In genomic region chr6:32190946-32191677, GRCh38 we compare ENCODE assay signal across 9 cellular contexts. TPM values are rescaled to one million over a fixed set of nuclear protein-coding genes. Genes with fewer than 3 reads are reported as not detected.
DNase-seq lines count a peak whose midpoint lies in the region; ATAC-seq, FAIRE-seq and TF ChIP-seq lines count a peak whose summit lies in the region.
"Had no signal": no experiment of that assay in that cellular context is flagged by ENCODE, and none has a peak within 500 bp of the region (broad histone marks: within the 10 kb centered on the region; RNA-seq: fewer than 3 reads in every experiment).

No MANE protein-coding gene starts in this region.

- H3K4me3 Mint-ChIP-seq in stimulated activated naive CD8-positive, alpha-beta T cell treated with anti-CD3 and anti-CD28 coated beads, Interleukin-15, Interleukin-2, amounts not matched to agents 100 ng/mL and 50 ng/mL, for 24 hours = peak overlapping the region; percentile 94
- H3K4me3 Mint-ChIP-seq in naive B cell = peak overlapping the region; percentile 94 to 99 (median 98)

- H3K27me3 Mint-ChIP-seq in stimulated activated naive CD8-positive, alpha-beta T cell treated with anti-CD3 and anti-CD28 coated beads, Interleukin-15, Interleukin-2, amounts not matched to agents 100 ng/mL and 50 ng/mL, for 24 hours = no peaks in the 10 kb centered on the region
- H3K27me3 Mint-ChIP-seq in naive B cell = no peaks in the 10 kb centered on the region

- no peak for FAIRE-seq in bronchial epithelial cell (lab: Jason Lieb, UNC)

- H3K27me3 ChIP-seq in bronchial epithelial cell (ENCODE audit: control insufficient read depth, insufficient read depth, low read length) = no peaks in the 10 kb centered on the region
- H3K27me3 ChIP-seq: foreskin keratinocyte had no signal

- DNase-seq in stimulated activated naive CD8-positive, alpha-beta T cell treated with anti-CD3 and anti-CD28 coated beads, Interleukin-15, Interleukin-2, amounts not matched to agents 100 U/mL and 50 U/mL, for 24 hours = no peak
- DNase-seq in bronchial epithelial cell (ENCODE audit: low read depth) (no peak), naive B cell (no peak), NCI-H1048 (lab: John Stamatoyannopoulos, UW) (no peak), NCI-H526 treated with DMSO at 0.1 percent for 48 hours (lab: John Stamatoyannopoulos, UW) (no peak), DMS 273 (lab: John Stamatoyannopoulos, UW; ENCODE audit: unreplicated experiment) (no peak)

- H3K4me1 Mint-ChIP-seq in stimulated activated naive CD8-positive, alpha-beta T cell treated with anti-CD3 and anti-CD28 coated beads, Interleukin-15, Interleukin-2, amounts not matched to agents 100 ng/mL and 50 ng/mL, for 24 hours (ENCODE audit: low read depth) = peaks cover 73% of the 10 kb centered on the region
- peaks cover 74 to 83% (median 81%) of the 10 kb centered on the region in 3 donors for H3K4me1 Mint-ChIP-seq in naive B cell

- H3K4me3 ChIP-seq in bronchial epithelial cell (ENCODE audit: low read depth, low read length) = peak overlapping the region; percentile 58

- H3K36me3 Mint-ChIP-seq in stimulated activated naive CD8-positive, alpha-beta T cell treated with anti-CD3 and anti-CD28 coated beads, Interleukin-15, Interleukin-2, amounts not matched to agents 100 ng/mL and 50 ng/mL, for 24 hours (ENCODE audit: low read depth) = peaks cover 26% of the 10 kb centered on the region
- H3K36me3 Mint-ChIP-seq in naive B cell = peaks cover 13 to 35% of the 10 kb centered on the region in 2 donors

- H3K36me3 ChIP-seq in bronchial epithelial cell (ENCODE audit: control insufficient read depth, insufficient read depth, low read length) = peaks cover 5% of the 10 kb centered on the region

- H3K9me3 Mint-ChIP-seq in stimulated activated naive CD8-positive, alpha-beta T cell treated with anti-CD3 and anti-CD28 coated beads, Interleukin-15, Interleukin-2, amounts not matched to agents 100 ng/mL and 50 ng/mL, for 24 hours = no peaks in the 10 kb centered on the region
- H3K9me3 Mint-ChIP-seq in naive B cell = no peaks in the 10 kb centered on the region

- H3K27ac Mint-ChIP-seq in stimulated activated naive CD8-positive, alpha-beta T cell treated with anti-CD3 and anti-CD28 coated beads, Interleukin-15, Interleukin-2, amounts not matched to agents 100 ng/mL and 50 ng/mL, for 24 hours = peak overlapping the region; percentile 96
- peak overlapping the region; percentile 95 to 100 (median 99) for H3K27ac Mint-ChIP-seq in naive B cell

- TF ChIP-seq CTCF in bronchial epithelial cell (IDR thresholded peaks at IDR 0.05; ENCODE audit: insufficient read depth, low read length, severe bottlenecking) = no peak

- ATAC-seq in stimulated activated naive CD8-positive, alpha-beta T cell treated with anti-CD3 and anti-CD28 coated beads, Interleukin-15, Interleukin-2, amounts not matched to agents 100 U/mL and 50 U/mL, for 24 hours = no peak
- no peak for ATAC-seq in naive B cell (ENCODE audit: low read depth in 2 of 2)
- ATAC-seq in GM18909 (IDR thresholded peaks at IDR 0.05; ENCODE audit: poor library complexity, unreplicated experiment) = no peak

RNA-seq across cellular contexts. Expression of gene PBX2, which starts 1.1 kb away (rescaled TPM):
- 16.3 and 19.3 TPM in 2 replicates for total RNA-seq in bronchial epithelial cell
- polyA plus RNA-seq in naive B cell (ENCODE audit: low read depth in 6 of 6) = 1 to 10 TPM in 5 of 6 donors, under 1 TPM in 1; 0.64 to 4.0 (median 3.1) TPM

RNA-seq across cellular contexts. Expression of gene GPSM3, which starts 1.3 kb away (rescaled TPM):
- 0.64 and 0.79 TPM in 2 replicates for total RNA-seq in bronchial epithelial cell
- polyA plus RNA-seq in naive B cell (ENCODE audit: low read depth in 6 of 6) = 100 to 1,000 TPM in 5 of 6 donors, 10 to 100 TPM in 1; 99.0 to 145 (median 125) TPM

RNA-seq across cellular contexts. Expression of gene AGER, which starts 7.1 kb away (rescaled TPM):
- total RNA-seq in bronchial epithelial cell = 0.26 TPM in 2 replicates
- polyA plus RNA-seq in naive B cell (ENCODE audit: low read depth in 6 of 6) = 1 to 10 TPM in 1 of 6 donors, under 1 TPM in 3, not detected in 2; 0.32 to 1.1 (median 0.63) TPM

RNA-seq across cellular contexts. Expression of gene RNF5, which starts 12.9 kb away (rescaled TPM):
- 29.2 and 50.5 TPM in 2 replicates for total RNA-seq in bronchial epithelial cell
- polyA plus RNA-seq in naive B cell (ENCODE audit: low read depth in 6 of 6) = 100 to 1,000 TPM in 3 of 6 donors, 10 to 100 TPM in 3; 85.9 to 116 (median 102) TPM

RNA-seq across cellular contexts. Expression of gene AGPAT1, which starts 15.2 kb away (rescaled TPM):
- 5.8 and 9.0 TPM in 2 replicates for total RNA-seq in bronchial epithelial cell
- 10 to 100 TPM in 5 of 6 donors, 1 to 10 TPM in 1; 9.1 to 20.6 (median 13.1) TPM for polyA plus RNA-seq in naive B cell (ENCODE audit: low read depth in 6 of 6)
